In genomic region chr2:45031028-45031427, GRCh38 we compare ENCODE assay signal across 23 cellular contexts. TPM values are rescaled to one million over a fixed set of nuclear protein-coding genes. Genes with fewer than 3 reads are reported as not detected.
"Had no signal": no experiment of that assay in that cellular context is flagged by ENCODE, and none has a peak within 500 bp of the region (broad histone marks: within the 10 kb centered on the region; RNA-seq: fewer than 3 reads in every experiment).

No MANE protein-coding gene starts in this region.

- H3K9me3 ChIP-seq: prostate gland, sigmoid colon, stomach, thoracic aorta, transverse colon had no signal

- H3K36me3 ChIP-seq: prostate gland, sigmoid colon, stomach, thoracic aorta, transverse colon had no signal

- H3K27ac Mint-ChIP-seq: naive thymus-derived CD4-positive, alpha-beta T cell had no signal

- H3K4me1 Mint-ChIP-seq: naive thymus-derived CD4-positive, alpha-beta T cell had no signal

- H3K4me2 ChIP-seq: hepatocyte had no signal

- H3K79me2 ChIP-seq: hepatocyte, parathyroid adenoma had no signal

- H3K4me3 Mint-ChIP-seq: naive thymus-derived CD4-positive, alpha-beta T cell had no signal

- H3K4me1 ChIP-seq: parathyroid adenoma, prostate gland, sigmoid colon, stomach, transverse colon had no signal

- H3K9ac ChIP-seq: parathyroid adenoma had no signal

- DNase-seq: central memory CD4-positive, alpha-beta T cell; cortex of kidney; dorsolateral prefrontal cortex; effector CD8-positive, alpha-beta T cell; foreskin fibroblast; kidney; left cardiac atrium; mesendoderm; naive thymus-derived CD4-positive, alpha-beta T cell; sigmoid colon; small intestine; stimulated activated CD4-positive, alpha-beta T cell treated with anti-CD3 and anti-CD28 coated beads, Interleukin-12 subunit alpha, Interleukin-12 subunit beta, amount 100 ng/mL, for 4 hours; stimulated activated naive CD4-positive, alpha-beta T cell; stomach; substantia nigra; transverse colon had no signal

- H3K27ac ChIP-seq: dorsolateral prefrontal cortex, hepatocyte, parathyroid adenoma, prostate gland, sigmoid colon, stomach, thoracic aorta, transverse colon had no signal

- ATAC-seq: esophagus mucosa; naive thymus-derived CD4-positive, alpha-beta T cell had no signal

- H3K36me3 Mint-ChIP-seq: naive thymus-derived CD4-positive, alpha-beta T cell had no signal

- H3K4me3 ChIP-seq: dorsolateral prefrontal cortex, hepatocyte, prostate gland, sigmoid colon, stomach, thoracic aorta, transverse colon had no signal

- H2AFZ ChIP-seq: hepatocyte, parathyroid adenoma had no signal

RNA-seq across cellular contexts. Expression of gene SIX2, which starts 21.8 kb away (rescaled TPM):
- total RNA-seq: liver; lung microvascular endothelial cell; naive thymus-derived CD4-positive, alpha-beta T cell had no signal
